13 cellular contexts compared by ENCODE assay signal in the genomic region with DNA sequence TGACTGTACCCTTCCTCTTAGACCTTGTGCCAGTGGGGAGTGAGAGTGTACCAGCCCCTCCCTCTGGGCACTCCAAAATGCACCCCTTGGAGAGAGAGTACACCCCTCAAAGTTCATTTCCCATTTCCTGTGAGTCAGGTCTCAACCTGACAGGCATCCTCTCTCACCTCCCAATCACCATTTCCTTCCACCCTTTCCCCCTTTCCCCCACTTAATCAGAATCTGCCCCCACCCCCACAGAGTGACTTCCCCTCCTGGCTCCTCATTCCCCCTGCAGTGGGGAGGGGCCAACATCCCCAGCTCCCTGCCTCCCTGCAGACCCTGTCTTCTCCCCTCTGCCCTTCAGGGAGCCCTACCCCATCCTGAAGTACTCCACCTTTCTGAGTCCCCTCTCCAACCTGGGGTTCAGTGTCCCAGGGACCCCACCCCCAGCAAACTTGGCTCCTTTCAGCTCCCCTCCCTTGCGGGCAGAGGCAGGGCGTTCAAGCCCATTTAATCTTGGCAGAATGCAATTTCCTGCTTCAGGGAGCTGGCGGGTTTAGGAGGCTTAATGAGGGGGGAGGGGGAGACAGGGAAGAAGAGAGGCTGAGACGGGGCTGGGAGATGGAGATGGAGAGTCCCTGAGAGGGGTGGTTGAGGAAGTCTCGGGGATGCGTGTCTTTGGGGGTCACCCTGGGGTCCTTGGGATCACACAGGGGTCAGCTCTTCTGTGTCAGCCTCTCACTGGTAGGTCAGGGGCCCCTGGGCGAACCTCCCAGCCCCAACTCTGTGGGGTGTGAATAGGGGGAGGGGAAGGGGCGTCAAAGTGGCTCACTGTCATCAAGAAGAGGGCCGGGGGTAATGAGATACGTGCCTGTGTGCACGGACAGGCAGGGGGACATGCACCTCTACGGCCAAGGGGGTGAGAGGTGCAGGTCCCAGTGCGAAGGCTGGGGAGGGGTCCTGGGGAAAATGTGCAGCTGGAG. TPM values are rescaled to one million over a fixed set of nuclear protein-coding genes. Genes with fewer than 3 reads are reported as not detected.
DNase-seq lines count a peak whose midpoint lies in the region; ATAC-seq, FAIRE-seq and TF ChIP-seq lines count a peak whose summit lies in the region.
"Had no signal": no experiment of that assay in that cellular context is flagged by ENCODE, and none has a peak within 500 bp of the region (broad histone marks: within the 10 kb centered on the region; RNA-seq: fewer than 3 reads in every experiment).

No MANE protein-coding gene starts in this region.

- H3K4me3 ChIP-seq in HUES64 (ENCODE audit: low read length) (peak overlapping the region; percentile 30), kidney (ENCODE audit: low read length in 2 of 2) (no peak overlapping the region)
- H3K4me3 ChIP-seq: lung had no signal

- DNase-seq in Daoy (ENCODE audit: low read depth) = peak; percentile 70
- DNase-seq in SKM-1 treated with dmso at 0.1 percent for 144 hours (lab: John Stamatoyannopoulos, UW; ENCODE audit: unreplicated experiment) = peak; percentile 61
- no peak for DNase-seq in kidney
- no peak for DNase-seq in midbrain (lab: John Stamatoyannopoulos, UW)
- no peak for DNase-seq in LoVo (ENCODE audit: low spot score)
- DNase-seq: activated T-cell treated with anti-CD3 and anti-CD28 coated beads, Interleukin-2, amount 50 U/mL, for 72 hours; stimulated activated CD4-positive, alpha-beta T cell treated with anti-CD3 and anti-CD28 coated beads, Interleukin-12 subunit alpha, Interleukin-12 subunit beta, amount 100 ng/mL, for 4 hours had no signal

- TF ChIP-seq CTCF in kidney (IDR thresholded peaks at IDR 0.05; ENCODE audit: borderline replicate concordance, extremely low read depth, insufficient read depth) = no peak

- H3K9me3 ChIP-seq in HUES64 (ENCODE audit: insufficient read depth, low read depth, low read length) = no peaks in the 10 kb centered on the region
- no peaks in the 10 kb centered on the region for H3K9me3 ChIP-seq in kidney (ENCODE audit: control insufficient read depth in 1 of 2, low read length in 2 of 2)

- H3K4me1 ChIP-seq in HUES64 (ENCODE audit: insufficient read depth, low read length) = peaks cover 24% of the 10 kb centered on the region
- peaks cover 14 to 17% of the 10 kb centered on the region in 2 donors for H3K4me1 ChIP-seq in kidney (ENCODE audit: control insufficient read depth in 1 of 2, insufficient read depth in 1 of 2, low read depth in 1 of 2, low read length in 2 of 2)

- FAIRE-seq in kidney (lab: Jason Lieb, UNC) = no peak

- ATAC-seq in GM19455 (IDR thresholded peaks at IDR 0.05; ENCODE audit: unreplicated experiment) = no peak
- no peak for ATAC-seq in HG02763 (IDR thresholded peaks at IDR 0.05; ENCODE audit: unreplicated experiment)
- ATAC-seq: activated T-cell treated with anti-CD3 and anti-CD28 coated beads, Interleukin-2, amount 50 U/mL, for 72 hours had no signal

- H3K27me3 ChIP-seq in HUES64 (ENCODE audit: insufficient read depth, low read length) = no peaks in the 10 kb centered on the region

- intact Hi-C loops in kidney (cut with DNase I) = no loop called here

- WGBS in HUES64 = 12% methylated on average over 13 of the region's 13 CpGs

- H3K9ac ChIP-seq in HUES64 (ENCODE audit: low read depth, low read length) (peak overlapping the region; percentile 43), kidney (ENCODE audit: low read length in 2 of 2) (no peak overlapping the region)

- H3K36me3 ChIP-seq in HUES64 (ENCODE audit: insufficient read depth, low read length) (no peaks in the 10 kb centered on the region), kidney (ENCODE audit: control insufficient read depth in 1 of 2, insufficient read depth in 2 of 2, low read length in 2 of 2) (no peaks in the 10 kb centered on the region)

- H3K27ac ChIP-seq in HUES64 (ENCODE audit: low read depth, low read length) = peak overlapping the region; percentile 31
- peak overlapping the region; percentile 22 to 28 for H3K27ac ChIP-seq in kidney (ENCODE audit: low read depth in 2 of 2, low read length in 2 of 2)

RNA-seq across cellular contexts. Expression of a gene that starts 16.6 kb away (rescaled TPM):
- 0.51 and 1.4 TPM in 2 replicates for total RNA-seq in Daoy (2014; rRNA removed; shearing (Covaris generic))
- polyA plus RNA-seq in HUES64 (2013, experiment 1 of 2) = 15.5 TPM
- polyA plus RNA-seq in HUES64 (2013, experiment 2 of 2) = 28.2 TPM
- total RNA-seq in kidney = 39.9 TPM
- polyA plus RNA-seq in kidney (ENCODE audit: insufficient read depth, low read depth, low replicate concordance) = 36.7 TPM

RNA-seq across cellular contexts. Expression of a gene that starts 49.8 kb away (rescaled TPM):
- total RNA-seq in Daoy (2014; rRNA removed; shearing (Covaris generic)) = 41.2 and 62.9 TPM in 2 replicates
- polyA plus RNA-seq in HUES64 (2013, experiment 1 of 2) = 65.4 TPM
- polyA plus RNA-seq in HUES64 (2013, experiment 2 of 2) = 75.9 TPM
- 149 TPM for total RNA-seq in kidney
- polyA plus RNA-seq in kidney (ENCODE audit: insufficient read depth, low read depth, low replicate concordance) = 51.0 TPM

RNA-seq across cellular contexts. Expression of a gene that starts 52.9 kb away (rescaled TPM):
- total RNA-seq in Daoy (2014; rRNA removed; shearing (Covaris generic)) = not detected in 2 replicates
- not detected for polyA plus RNA-seq in HUES64 (2013, experiment 1 of 2)
- not detected for polyA plus RNA-seq in HUES64 (2013, experiment 2 of 2)
- total RNA-seq in kidney = not detected
- not detected for polyA plus RNA-seq in kidney (ENCODE audit: insufficient read depth, low read depth, low replicate concordance)
- total RNA-seq: activated T-cell treated with anti-CD3 and anti-CD28 coated beads, Interleukin-2, amount 50 U/mL, for 72 hours; lung; SK-MEL-5; subcutaneous adipose tissue had no signal

Comparison
In these comparisons a context has a peak if more than half of its experiments do, and no peak if none do; other contexts are left out.
1. DNase-seq: peak in Daoy (single experiment) and SKM-1 treated with dmso at 0.1 percent for 144 hours (single experiment); none in kidney (single experiment), midbrain (single experiment) and LoVo (single experiment).
2. RNA of a gene that starts 16.6 kb away (total RNA-seq): 39.9 TPM in kidney (single experiment); 0.51 to 1.4 TPM in Daoy; every median in the first group is over 10 times any median in the second.